ENCODE assay signal across 1 cellular context in genomic region chr3:14299767-14300166, GRCh38.
TF ChIP-seq lines count a peak whose summit lies in the region.

No MANE protein-coding gene starts in this region.

TF ChIP-seq in GM12878, 131 proteins besides CTCF, POLR2A, EP300 and RAD21 (continued from another document):
- TF ChIP-seq CUX1 (IDR thresholded peaks at IDR 0.05; ENCODE audit: insufficient replicate concordance, low read depth, low read length) (no peak), DPF2 (IDR thresholded peaks at IDR 0.05) (no peak), SREBF2 (IDR thresholded peaks at IDR 0.05; ENCODE audit: low read length) (no peak), JUNB (IDR thresholded peaks at IDR 0.05) (peak; percentile 16; the same call in 1 of the 2 replicates)
- TF ChIP-seq, protein P1, sequence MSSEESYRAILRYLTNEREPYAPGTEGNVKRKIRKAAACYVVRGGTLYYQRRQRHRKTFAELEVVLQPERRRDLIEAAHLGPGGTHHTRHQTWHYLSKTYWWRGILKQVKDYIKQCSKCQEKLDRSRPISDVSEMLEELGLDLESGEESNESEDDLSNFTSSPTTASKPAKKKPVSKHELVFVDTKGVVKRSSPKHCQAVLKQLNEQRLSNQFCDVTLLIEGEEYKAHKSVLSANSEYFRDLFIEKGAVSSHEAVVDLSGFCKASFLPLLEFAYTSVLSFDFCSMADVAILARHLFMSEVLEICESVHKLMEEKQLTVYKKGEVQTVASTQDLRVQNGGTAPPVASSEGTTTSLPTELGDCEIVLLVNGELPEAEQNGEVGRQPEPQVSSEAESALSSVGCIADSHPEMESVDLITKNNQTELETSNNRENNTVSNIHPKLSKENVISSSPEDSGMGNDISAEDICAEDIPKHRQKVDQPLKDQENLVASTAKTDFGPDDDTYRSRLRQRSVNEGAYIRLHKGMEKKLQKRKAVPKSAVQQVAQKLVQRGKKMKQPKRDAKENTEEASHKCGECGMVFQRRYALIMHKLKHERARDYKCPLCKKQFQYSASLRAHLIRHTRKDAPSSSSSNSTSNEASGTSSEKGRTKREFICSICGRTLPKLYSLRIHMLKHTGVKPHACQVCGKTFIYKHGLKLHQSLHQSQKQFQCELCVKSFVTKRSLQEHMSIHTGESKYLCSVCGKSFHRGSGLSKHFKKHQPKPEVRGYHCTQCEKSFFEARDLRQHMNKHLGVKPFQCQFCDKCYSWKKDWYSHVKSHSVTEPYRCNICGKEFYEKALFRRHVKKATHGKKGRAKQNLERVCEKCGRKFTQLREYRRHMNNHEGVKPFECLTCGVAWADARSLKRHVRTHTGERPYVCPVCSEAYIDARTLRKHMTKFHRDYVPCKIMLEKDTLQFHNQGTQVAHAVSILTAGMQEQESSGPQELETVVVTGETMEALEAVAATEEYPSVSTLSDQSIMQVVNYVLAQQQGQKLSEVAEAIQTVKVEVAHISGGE (CRISPR knock-in tag; IDR thresholded peaks at IDR 0.05), result no peak
